Comparison of ENCODE assay signal across 8 cellular contexts in the genomic region with DNA sequence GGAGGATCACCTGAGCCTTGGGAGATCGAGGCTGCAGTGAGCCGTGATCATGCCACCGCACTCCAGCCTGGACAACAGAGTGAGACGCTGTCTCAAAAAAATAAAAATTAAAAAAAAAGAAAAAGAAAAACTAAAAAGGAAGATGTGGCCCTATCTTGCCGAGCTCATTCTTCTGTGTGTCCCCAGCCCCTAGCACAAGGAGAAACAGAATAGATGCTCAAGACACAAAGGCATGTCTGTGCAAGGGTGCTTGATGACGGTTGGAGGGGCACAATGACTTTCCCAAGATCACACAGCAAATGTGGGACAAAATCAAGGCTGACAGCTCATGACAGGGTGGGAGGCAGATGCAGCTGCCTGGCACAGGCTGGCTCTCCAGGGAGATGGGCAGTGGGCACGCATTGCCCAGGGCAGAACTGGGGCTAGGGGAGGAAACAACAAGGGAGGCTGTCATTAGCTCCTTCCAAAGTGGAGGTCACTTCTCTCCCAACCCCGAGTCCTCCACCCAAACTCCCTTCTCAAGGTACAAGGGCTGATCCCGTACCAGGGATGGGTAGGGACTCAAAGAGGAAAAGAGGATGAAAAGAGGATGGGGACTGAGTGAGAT. TPM values are rescaled to one million over a fixed set of nuclear protein-coding genes. Genes with fewer than 3 reads are reported as not detected.
DNase-seq lines count a peak whose midpoint lies in the region; ATAC-seq and TF ChIP-seq lines count a peak whose summit lies in the region.

No MANE protein-coding gene starts in this region.

- peaks cover 0 to 22% of the 10 kb centered on the region in 2 donors for H3K4me1 ChIP-seq in gastrocnemius medialis

- H3K9me3 ChIP-seq in WERI-Rb-1 (ENCODE audit: severe bottlenecking) = no peaks in the 10 kb centered on the region
- no peaks in the 10 kb centered on the region for H3K9me3 ChIP-seq in gastrocnemius medialis

- intact Hi-C loops in gastrocnemius medialis (cut with DNase I; ENCODE audit: low total_unique reads) = no loop called here

- H3K36me3 ChIP-seq in WERI-Rb-1 (peaks cover 18% of the 10 kb centered on the region), gastrocnemius medialis (no peaks in the 10 kb centered on the region)

- peak overlapping the region; percentile 93 for H3K27ac ChIP-seq in WERI-Rb-1
- peak overlapping the region in 2 of 4 donors; percentile 65 to 71 for H3K27ac ChIP-seq in gastrocnemius medialis

- TF ChIP-seq CTCF in GM12865 (IDR thresholded peaks at IDR 0.05; ENCODE audit: insufficient read depth, low read depth, low read length, missing control alignments) (no peak), WERI-Rb-1 (IDR thresholded peaks at IDR 0.05; ENCODE audit: low read depth, low read length) (no peak), fibroblast of the aortic adventitia (IDR thresholded peaks at IDR 0.05; ENCODE audit: insufficient read depth, low read length) (no peak), gastrocnemius medialis (IDR thresholded peaks at IDR 0.05 in 4 of 5, conservative IDR thresholded peaks at IDR 0.05 in 1 of 5) (no peak)

- no peak for DNase-seq in GM12865 (ENCODE audit: low read depth)
- DNase-seq in WERI-Rb-1 = no peak
- DNase-seq in fibroblast of the aortic adventitia (ENCODE audit: low read depth) = no peak
- no peak for DNase-seq in gastrocnemius medialis
- no peak for DNase-seq in NCI-H2029 (lab: John Stamatoyannopoulos, UW)

- TF ChIP-seq POLR2A in gastrocnemius medialis (IDR thresholded peaks at IDR 0.05) = no peak

- H3K27me3 ChIP-seq in WERI-Rb-1 (ENCODE audit: insufficient read depth, low read depth, severe bottlenecking) (no peaks in the 10 kb centered on the region), gastrocnemius medialis (peaks cover 6 to 27% (median 12%) of the 10 kb centered on the region in 3 donors)

- in situ Hi-C loops in gastrocnemius medialis (cut with MboI; ENCODE audit: low sequenced_read_pairs in 4 of 4) = no loop called here

- H3K4me3 ChIP-seq in GM12865 (ENCODE audit: low read depth, low read length) (peak overlapping the region; percentile 96), WERI-Rb-1 (ENCODE audit: low read depth, low read length) (peak overlapping the region; percentile 88), fibroblast of the aortic adventitia (ENCODE audit: low read depth, low read length) (peak overlapping the region; percentile 86), gastrocnemius medialis (peak overlapping the region; percentile 67 to 83 (median 75))

- ATAC-seq in gastrocnemius medialis = no peak
- no peak for ATAC-seq in GM21423 (IDR thresholded peaks at IDR 0.05; ENCODE audit: unreplicated experiment)
- no peak for ATAC-seq in HG02840 (IDR thresholded peaks at IDR 0.05; ENCODE audit: low FRiP score, unreplicated experiment)
- ATAC-seq in GM18907 (IDR thresholded peaks at IDR 0.05; ENCODE audit: unreplicated experiment) = no peak

RNA-seq across cellular contexts. Expression of gene NRSN2, which starts 0.8 kb away (rescaled TPM):
- total RNA-seq in fibroblast of the aortic adventitia (ENCODE audit: low replicate concordance) (34.2 and 50.9 TPM in 2 replicates), gastrocnemius medialis (1 to 10 TPM; 1.3 to 4.7 (median 2.2) TPM)

RNA-seq across cellular contexts. Expression of gene SOX12, which starts 20.8 kb away (rescaled TPM):
- total RNA-seq in fibroblast of the aortic adventitia (ENCODE audit: low replicate concordance) (7.7 and 15.9 TPM in 2 replicates), gastrocnemius medialis (1 to 10 TPM in 1 of 4 donors, under 1 TPM in 3; 0.15 to 1.4 (median 0.65) TPM)

RNA-seq across cellular contexts. Expression of gene TRIB3, which starts 34.4 kb away (rescaled TPM):
- 71.0 and 72.8 TPM in 2 replicates for total RNA-seq in fibroblast of the aortic adventitia (ENCODE audit: low replicate concordance)
- total RNA-seq in gastrocnemius medialis = 1 to 10 TPM in 2 of 4 donors, under 1 TPM in 1, not detected in 1; 0.58 to 3.0 (median 2.4) TPM

RNA-seq across cellular contexts. Expression of gene ZCCHC3, which starts 48.8 kb away (rescaled TPM):
- total RNA-seq in fibroblast of the aortic adventitia (ENCODE audit: low replicate concordance) (11.6 and 16.2 TPM in 2 replicates), gastrocnemius medialis (1 to 10 TPM; 6.7 to 9.4 (median 7.9) TPM)

RNA-seq across cellular contexts. Expression of gene C20orf96, which starts 55.6 kb away (rescaled TPM):
- total RNA-seq in fibroblast of the aortic adventitia (ENCODE audit: low replicate concordance) = 0.98 and 2.4 TPM in 2 replicates
- 1 to 10 TPM in 1 of 4 donors, under 1 TPM in 2, not detected in 1; 0.19 to 1.5 (median 0.58) TPM for total RNA-seq in gastrocnemius medialis

Comparison
In these comparisons a context has a peak if more than half of its experiments do, and no peak if none do; other contexts are left out.
1. RNA of gene TRIB3, which starts 34.4 kb away (total RNA-seq): 71.0 to 72.8 TPM in fibroblast of the aortic adventitia; 0.58 to 3.0 TPM in gastrocnemius medialis; every median in the first group is over 10 times any median in the second.
2. Peak in every context shown above with its lines, with median percentiles within 50 percentile points of each other: H3K4me3 ChIP-seq.